ENCODE assay signal across 8 cellular contexts in the genomic region with DNA sequence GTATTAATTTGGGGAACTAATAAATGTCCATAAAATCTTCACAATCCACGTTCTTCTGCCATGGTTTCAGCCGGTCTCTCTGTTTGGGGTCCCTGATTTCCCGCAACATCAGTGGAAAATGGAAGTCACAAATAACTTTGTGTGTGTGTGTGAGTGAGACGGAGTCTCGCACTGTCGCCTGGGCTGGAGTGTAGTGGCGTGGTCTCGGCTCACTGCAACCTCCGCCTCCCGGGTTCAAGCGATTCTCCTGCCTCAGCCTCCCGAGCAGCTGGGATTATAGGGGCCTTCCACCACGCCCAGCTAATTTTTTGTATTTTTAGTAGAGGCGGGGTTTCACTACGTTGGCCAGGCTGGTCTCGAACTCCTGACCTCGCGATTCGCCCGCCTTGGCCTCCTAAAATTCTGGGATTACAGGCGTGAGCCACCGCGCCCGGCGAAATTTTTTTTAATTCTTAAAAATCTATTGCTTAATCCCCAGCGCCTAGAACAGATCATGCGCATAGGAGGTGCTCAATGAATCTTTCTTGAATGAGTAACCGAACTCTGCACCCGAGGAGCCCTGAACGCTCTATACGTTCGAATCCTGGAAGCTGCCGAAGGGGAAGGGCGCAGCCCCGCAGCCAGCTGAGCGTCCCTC. TPM values are rescaled to one million over a fixed set of nuclear protein-coding genes. Genes with fewer than 3 reads are reported as not detected.
DNase-seq lines count a peak whose midpoint lies in the region; ATAC-seq, FAIRE-seq and TF ChIP-seq lines count a peak whose summit lies in the region.
"Not testable (repeated sequence)": the region's sequence is repeated elsewhere in the genome, so short reads cannot be mapped to it uniquely, and the experiment has no call there.

No MANE protein-coding gene starts in this region.

- CTCF ChIA-PET in CD4-positive, alpha-beta T cell (lab: Charles Lee), result interaction anchor here (0.9 to 4.2 kb wide), 4 partner anchors 11 to 68 kb away, joined by 3 to 21 read pairs (median 4); partner anchors contain the start of gene MRPL58

- H3K27ac Mint-ChIP-seq in CD4-positive, alpha-beta T cell, result peak overlapping the region; percentile 100
- peak overlapping the region; percentile 97 for H3K27ac Mint-ChIP-seq in activated naive CD4-positive, alpha-beta T cell treated with anti-CD3 and anti-CD28 coated beads, Interleukin-2, amount 50 U/mL, for 24 hours
- peak overlapping the region; percentile 95 for H3K27ac Mint-ChIP-seq in stimulated activated effector memory CD8-positive, alpha-beta T cell treated with anti-CD3 and anti-CD28 coated beads, Interleukin-12 subunit alpha, Interleukin-12 subunit beta, amount 100 ng/mL, for 72 hours

- H3K36me3 ChIP-seq in fibroblast of lung (ENCODE audit: control insufficient read depth, insufficient read depth, low read length); mucosa of descending colon (ENCODE audit: low read depth): not testable (repeated sequence)

- POLR2A ChIA-PET in CD4-positive, alpha-beta T cell (lab: Charles Lee), result interaction anchor here (0.6 to 3.8 kb wide), 12 partner anchors 10 to 137 kb away, joined by 3 to 71 read pairs (median 8); partner anchors contain the start of genes CDR2L, MRPL58, SLC16A5 and SUMO2

- intact Hi-C loops in CD4-positive, alpha-beta T cell (cut with DNase I, micrococcal nuclease), result loop anchor here (1.0 to 5.0 kb wide), 5 partner anchors 10 to 136 kb away; partner anchors contain the start of genes MRPL58 (in 1 of the 2) and SUMO2 (in 1 of the 2)
- intact Hi-C loops in mucosa of descending colon (cut with DNase I, micrococcal nuclease), result not testable (repeated sequence)

- peak overlapping the region; percentile 54 for H2AFZ ChIP-seq in fibroblast of lung (ENCODE audit: low read length)

- H3K27me3 Mint-ChIP-seq in CD4-positive, alpha-beta T cell; activated naive CD4-positive, alpha-beta T cell treated with anti-CD3 and anti-CD28 coated beads, Interleukin-2, amount 50 U/mL, for 24 hours: not testable (repeated sequence)

- not testable (repeated sequence) for FAIRE-seq in RCC 7860 (lab: Jason Lieb, UNC)

- peak overlapping the region; percentile 86 for H3K9ac ChIP-seq in fibroblast of lung (ENCODE audit: insufficient read depth, low read length)

- H3K9me3 ChIP-seq in CD4-positive, alpha-beta T cell (ENCODE audit: control insufficient read depth, low read length); fibroblast of lung (ENCODE audit: control insufficient read depth, insufficient read depth, low read depth, low read length); mucosa of descending colon: not testable (repeated sequence)

- H3K27me3 ChIP-seq in CD4-positive, alpha-beta T cell (ENCODE audit: control insufficient read depth, insufficient read depth, low read length); fibroblast of lung (ENCODE audit: control insufficient read depth, insufficient read depth, low read length): not testable (repeated sequence)

- peak overlapping the region; percentile 84 for H3K27ac ChIP-seq in CD4-positive, alpha-beta T cell (ENCODE audit: low read depth, low read length)
- peak overlapping the region; percentile 94 for H3K27ac ChIP-seq in fibroblast of lung (ENCODE audit: insufficient read depth, low read length)

- peaks cover 48% of the 10 kb centered on the region for H3K36me3 Mint-ChIP-seq in CD4-positive, alpha-beta T cell (ENCODE audit: low read depth)
- H3K36me3 Mint-ChIP-seq in activated naive CD4-positive, alpha-beta T cell treated with anti-CD3 and anti-CD28 coated beads, Interleukin-2, amount 50 U/mL, for 24 hours, result not testable (repeated sequence)
- H3K36me3 Mint-ChIP-seq in stimulated activated effector memory CD8-positive, alpha-beta T cell treated with anti-CD3 and anti-CD28 coated beads, Interleukin-12 subunit alpha, Interleukin-12 subunit beta, amount 100 ng/mL, for 72 hours, result peaks cover 35% of the 10 kb centered on the region

- H3K4me1 Mint-ChIP-seq in CD4-positive, alpha-beta T cell (ENCODE audit: low read depth), result peaks cover 49% of the 10 kb centered on the region
- peaks cover 51% of the 10 kb centered on the region for H3K4me1 Mint-ChIP-seq in activated naive CD4-positive, alpha-beta T cell treated with anti-CD3 and anti-CD28 coated beads, Interleukin-2, amount 50 U/mL, for 24 hours
- peaks cover 30% of the 10 kb centered on the region for H3K4me1 Mint-ChIP-seq in stimulated activated effector memory CD8-positive, alpha-beta T cell treated with anti-CD3 and anti-CD28 coated beads, Interleukin-12 subunit alpha, Interleukin-12 subunit beta, amount 100 ng/mL, for 72 hours

- peak; percentile 47 for ATAC-seq in CD4-positive, alpha-beta T cell (ENCODE audit: poor library complexity)
- ATAC-seq in GM21528 (IDR thresholded peaks at IDR 0.05; ENCODE audit: low FRiP score, unreplicated experiment) (peak; percentile 24), mucosa of descending colon (peak; percentile 70)
- peak; percentile 63 for ATAC-seq in stimulated activated effector memory CD8-positive, alpha-beta T cell treated with anti-CD3 and anti-CD28 coated beads, Interleukin-12 subunit alpha, Interleukin-12 subunit beta, amount 100 ng/mL, for 72 hours

- peak overlapping the region; percentile 100 for H3K4me3 Mint-ChIP-seq in CD4-positive, alpha-beta T cell
- H3K4me3 Mint-ChIP-seq in activated naive CD4-positive, alpha-beta T cell treated with anti-CD3 and anti-CD28 coated beads, Interleukin-2, amount 50 U/mL, for 24 hours, result peak overlapping the region; percentile 98
- peak overlapping the region; percentile 95 for H3K4me3 Mint-ChIP-seq in stimulated activated effector memory CD8-positive, alpha-beta T cell treated with anti-CD3 and anti-CD28 coated beads, Interleukin-12 subunit alpha, Interleukin-12 subunit beta, amount 100 ng/mL, for 72 hours

- H3K4me3 ChIP-seq in fibroblast of lung (replicated peaks in 1 of 4; ENCODE audit: control extremely low read depth in 1 of 4, insufficient read depth in 1 of 4, low read depth in 3 of 4, low read length in 4 of 4), result peak overlapping the region; percentile 70 to 97 (median 88)
- peak overlapping the region; percentile 82 for H3K4me3 ChIP-seq in mucosa of descending colon

- H4K20me1 ChIP-seq in fibroblast of lung (ENCODE audit: control insufficient read depth, extremely low read depth, insufficient read depth, low read length), result not testable (repeated sequence)

- not testable (repeated sequence) for H3K9me3 Mint-ChIP-seq in CD4-positive, alpha-beta T cell; activated naive CD4-positive, alpha-beta T cell treated with anti-CD3 and anti-CD28 coated beads, Interleukin-2, amount 50 U/mL, for 24 hours; stimulated activated effector memory CD8-positive, alpha-beta T cell treated with anti-CD3 and anti-CD28 coated beads, Interleukin-12 subunit alpha, Interleukin-12 subunit beta, amount 100 ng/mL, for 72 hours

- TF ChIP-seq CTCF in CD4-positive, alpha-beta T cell (IDR thresholded peaks at IDR 0.05); fibroblast of lung (conservative IDR thresholded peaks at IDR 0.05 in 1 of 2, IDR thresholded peaks at IDR 0.05 in 1 of 2; ENCODE audit: low read depth in 1 of 2, low read length in 2 of 2); mucosa of descending colon (IDR thresholded peaks at IDR 0.05): not testable (repeated sequence)

- peak in 1 of 10 experiments; percentile 32 for DNase-seq in CD4-positive, alpha-beta T cell
- DNase-seq in HPDE6-E6E7 (ENCODE audit: extremely low spot score) (peak; percentile 72), RCC 7860 (ENCODE audit: low spot score) (peak; percentile 48), fibroblast of lung (ENCODE audit: low read depth in 2 of 2) (peak; percentile 66 to 88)
- DNase-seq in mucosa of descending colon; stimulated activated effector memory CD8-positive, alpha-beta T cell treated with anti-CD3 and anti-CD28 coated beads, Interleukin-12 subunit alpha, Interleukin-12 subunit beta, amount 100 ng/mL, for 72 hours (ENCODE audit: low spot score in 2 of 2): not testable (repeated sequence)

- H3K4me1 ChIP-seq in fibroblast of lung (ENCODE audit: control insufficient read depth, extremely low read depth, insufficient read depth, low read length), result not testable (repeated sequence)
- H3K4me1 ChIP-seq in mucosa of descending colon (ENCODE audit: low read depth), result peaks cover 16% of the 10 kb centered on the region

- peaks cover 21% of the 10 kb centered on the region for H3K79me2 ChIP-seq in fibroblast of lung (ENCODE audit: control insufficient read depth, insufficient read depth, low read length)

- peak overlapping the region; percentile 66 for H3K4me2 ChIP-seq in fibroblast of lung (ENCODE audit: extremely low read depth, insufficient read depth, low read length)

RNA-seq across cellular contexts. Expression of gene ATP5PD, which starts 0.7 kb away (rescaled TPM):
- 100 to 1,000 TPM in 1 of 2 experiments, 10 to 100 TPM in 1; 98.5 to 112 TPM for total RNA-seq in CD4-positive, alpha-beta T cell
- total RNA-seq in fibroblast of lung, result 258 and 317 TPM in 2 replicates
- 442 and 521 TPM in 2 replicates for polyA plus RNA-seq in fibroblast of lung
- polyA plus RNA-seq in fibroblast of lung (2012), result 652 and 693 TPM in 2 replicates
- polyA minus RNA-seq in fibroblast of lung (ENCODE audit: low replicate concordance), result 93.1 and 124 TPM in 2 replicates
- total RNA-seq in mucosa of descending colon, result 100 to 1,000 TPM; 292 to 362 (median 338) TPM

RNA-seq across cellular contexts. Expression of gene KCTD2, which starts 1.0 kb away (rescaled TPM):
- 10 to 100 TPM; 26.1 to 28.0 TPM for total RNA-seq in CD4-positive, alpha-beta T cell
- total RNA-seq in fibroblast of lung (17.5 and 17.7 TPM in 2 replicates), mucosa of descending colon (10 to 100 TPM; 19.1 to 30.0 (median 21.2) TPM)
- 29.5 and 35.8 TPM in 2 replicates for polyA plus RNA-seq in fibroblast of lung
- polyA plus RNA-seq in fibroblast of lung (2012), result 15.0 and 17.6 TPM in 2 replicates
- 21.7 and 26.5 TPM in 2 replicates for polyA minus RNA-seq in fibroblast of lung (ENCODE audit: low replicate concordance)

RNA-seq across cellular contexts. Expression of gene MRPL58, which starts 33.6 kb away (rescaled TPM):
- 1 to 10 TPM; 5.4 to 7.1 TPM for total RNA-seq in CD4-positive, alpha-beta T cell
- total RNA-seq in fibroblast of lung, result 26.5 and 35.2 TPM in 2 replicates
- 49.1 and 60.8 TPM in 2 replicates for polyA plus RNA-seq in fibroblast of lung
- polyA plus RNA-seq in fibroblast of lung (2012), result 42.0 and 60.0 TPM in 2 replicates
- polyA minus RNA-seq in fibroblast of lung (ENCODE audit: low replicate concordance), result 7.4 and 11.2 TPM in 2 replicates
- 10 to 100 TPM; 24.7 to 32.9 (median 25.4) TPM for total RNA-seq in mucosa of descending colon

RNA-seq across cellular contexts. Expression of gene SLC16A5, which starts 41.7 kb away (rescaled TPM):
- 10 to 100 TPM in 1 of 2 experiments, 1 to 10 TPM in 1; 9.2 to 11.0 TPM for total RNA-seq in CD4-positive, alpha-beta T cell
- 3.6 and 8.4 TPM in 2 replicates for total RNA-seq in fibroblast of lung
- polyA plus RNA-seq in fibroblast of lung, result 1.5 and 2.4 TPM in 2 replicates
- 1.7 and 3.4 TPM in 2 replicates for polyA plus RNA-seq in fibroblast of lung (2012)
- 4.7 and 6.4 TPM in 2 replicates for polyA minus RNA-seq in fibroblast of lung (ENCODE audit: low replicate concordance)
- total RNA-seq in mucosa of descending colon, result 10 to 100 TPM; 18.2 to 58.8 (median 26.4) TPM

RNA-seq across cellular contexts. Expression of gene CDR2L, which starts 58.6 kb away (rescaled TPM):
- total RNA-seq in CD4-positive, alpha-beta T cell, result under 1 TPM in 1 of 2 experiments, not detected in 1; 0.08 TPM
- 6.7 and 12.2 TPM in 2 replicates for total RNA-seq in fibroblast of lung
- polyA plus RNA-seq in fibroblast of lung, result 8.5 and 9.7 TPM in 2 replicates
- polyA plus RNA-seq in fibroblast of lung (2012), result 15.6 and 18.4 TPM in 2 replicates
- 16.5 and 17.2 TPM in 2 replicates for polyA minus RNA-seq in fibroblast of lung (ENCODE audit: low replicate concordance)
- total RNA-seq in mucosa of descending colon, result 10 to 100 TPM in 1 of 3 donors, 1 to 10 TPM in 2; 2.2 to 14.0 (median 3.1) TPM
